ENCODE assay signal across 9 cellular contexts in genomic region chr3:50155491-50155878, GRCh38. TPM values are rescaled to one million over a fixed set of nuclear protein-coding genes. Genes with fewer than 3 reads are reported as not detected.
DNase-seq lines count a peak whose midpoint lies in the region; ATAC-seq and TF ChIP-seq lines count a peak whose summit lies in the region.
"Had no signal": no experiment of that assay in that cellular context is flagged by ENCODE, and none has a peak within 500 bp of the region (broad histone marks: within the 10 kb centered on the region; RNA-seq: fewer than 3 reads in every experiment).

No MANE protein-coding gene starts in this region.

- no peak for DNase-seq in activated CD4-positive, alpha-beta T cell treated with anti-CD3 and anti-CD28 coated beads, Interleukin-2, amount 10 ng/mL, durations not matched to agents 24 days and 14 days
- no peak for DNase-seq in activated CD4-positive, alpha-beta T cell treated with anti-CD3 and anti-CD28 coated beads, Interleukin-2, amount 50 U/mL, for 48 hours
- DNase-seq in astrocyte of the spinal cord (ENCODE audit: low read depth, low spot score) = no peak
- no peak for DNase-seq in lower leg skin (ENCODE audit: low spot score in 2 of 2)
- no peak for DNase-seq in NK-92 (lab: John Stamatoyannopoulos, UW; ENCODE audit: unreplicated experiment)

- TF ChIP-seq POLR2A in lower leg skin (IDR thresholded peaks at IDR 0.05) = no peak

- TF ChIP-seq CTCF in astrocyte of the spinal cord (IDR thresholded peaks at IDR 0.05; ENCODE audit: low read depth, low read length) = no peak
- TF ChIP-seq CTCF in lower leg skin (IDR thresholded peaks at IDR 0.05) = no peak

- no peak overlapping the region for H3K27ac ChIP-seq in thymus (ENCODE audit: low read depth)

- H3K4me3 Mint-ChIP-seq in activated CD4-positive, alpha-beta T cell treated with anti-CD3 and anti-CD28 coated beads, Interleukin-2, amount 10 ng/mL, durations not matched to agents 24 days and 14 days = peak overlapping the region; percentile 67

- H3K4me1 ChIP-seq in thymus (ENCODE audit: control insufficient read depth, insufficient read depth, low read length) = peaks cover 11% of the 10 kb centered on the region

- H3K27me3 ChIP-seq in thymus (ENCODE audit: control insufficient read depth, insufficient read depth) = peaks cover 25% of the 10 kb centered on the region

- no peaks in the 10 kb centered on the region for H3K36me3 Mint-ChIP-seq in activated CD4-positive, alpha-beta T cell treated with anti-CD3 and anti-CD28 coated beads, Interleukin-2, amount 10 ng/mL, durations not matched to agents 24 days and 14 days (ENCODE audit: low read depth)

- 2 to 3% methylated on average over 31 to 35 of the region's 37 CpGs for WGBS in lower leg skin, 2 donors
- WGBS in thymus = 3% methylated on average over 37 of the region's 37 CpGs

- intact Hi-C loops in activated CD4-positive, alpha-beta T cell treated with anti-CD3 and anti-CD28 coated beads, Interleukin-2, amount 10 ng/mL, durations not matched to agents 24 days and 14 days (cut with micrococcal nuclease) = no loop called here
- intact Hi-C loops in lower leg skin (cut with DNase I; ENCODE audit: low total_unique reads) = no loop called here

- no peaks in the 10 kb centered on the region for H3K9me3 ChIP-seq in thymus (ENCODE audit: control insufficient read depth)

- peaks cover 49% of the 10 kb centered on the region for H3K27me3 Mint-ChIP-seq in activated CD4-positive, alpha-beta T cell treated with anti-CD3 and anti-CD28 coated beads, Interleukin-2, amount 10 ng/mL, durations not matched to agents 24 days and 14 days

- no peak overlapping the region for H3K27ac Mint-ChIP-seq in activated CD4-positive, alpha-beta T cell treated with anti-CD3 and anti-CD28 coated beads, Interleukin-2, amount 10 ng/mL, durations not matched to agents 24 days and 14 days

- in situ Hi-C loops in astrocyte of the spinal cord (cut with HindIII; ENCODE audit: low sequenced_read_pairs) = no loop called here

- H3K36me3 ChIP-seq in thymus (ENCODE audit: control insufficient read depth, insufficient read depth) = no peaks in the 10 kb centered on the region

- H3K4me3 ChIP-seq in astrocyte of the spinal cord (ENCODE audit: low read depth, low read length) = peak overlapping the region; percentile 45
- H3K4me3 ChIP-seq in lower leg skin (ENCODE audit: low read depth, poor library complexity, severe bottlenecking) = peak overlapping the region; percentile 36
- peak overlapping the region; percentile 64 for H3K4me3 ChIP-seq in thymus (ENCODE audit: low read length)

- peaks cover 10% of the 10 kb centered on the region for H3K4me1 Mint-ChIP-seq in activated CD4-positive, alpha-beta T cell treated with anti-CD3 and anti-CD28 coated beads, Interleukin-2, amount 10 ng/mL, durations not matched to agents 24 days and 14 days

- no peaks in the 10 kb centered on the region for H3K9me3 Mint-ChIP-seq in activated CD4-positive, alpha-beta T cell treated with anti-CD3 and anti-CD28 coated beads, Interleukin-2, amount 10 ng/mL, durations not matched to agents 24 days and 14 days

- ATAC-seq in HG03095 (IDR thresholded peaks at IDR 0.05; ENCODE audit: unreplicated experiment) = no peak
- ATAC-seq in HG02642 (IDR thresholded peaks at IDR 0.05; ENCODE audit: poor library complexity, unreplicated experiment) = no peak

RNA-seq across cellular contexts. Expression of gene SEMA3F, which starts 0.4 kb away (rescaled TPM):
- 0.14 and 0.31 TPM in 2 replicates for total RNA-seq in activated CD4-positive, alpha-beta T cell treated with anti-CD3 and anti-CD28 coated beads, Interleukin-2, amount 10 ng/mL, durations not matched to agents 24 days and 14 days
- total RNA-seq in lower leg skin = 100 to 1,000 TPM; 106 to 151 (median 120) TPM
- 19.7 TPM for polyA plus RNA-seq in thymus

RNA-seq across cellular contexts. Expression of gene GNAT1, which starts 35.9 kb away (rescaled TPM):
- not detected in 2 replicates for total RNA-seq in activated CD4-positive, alpha-beta T cell treated with anti-CD3 and anti-CD28 coated beads, Interleukin-2, amount 10 ng/mL, durations not matched to agents 24 days and 14 days
- total RNA-seq in lower leg skin = not detected
- 0.05 TPM for polyA plus RNA-seq in thymus
- total RNA-seq: activated CD8-positive, alpha-beta memory T cell treated with anti-CD3 and anti-CD28 coated beads for 36 hours had no signal

RNA-seq across cellular contexts. Expression of gene SLC38A3, which starts 49.6 kb away (rescaled TPM):
- not detected in 2 replicates for total RNA-seq in activated CD4-positive, alpha-beta T cell treated with anti-CD3 and anti-CD28 coated beads, Interleukin-2, amount 10 ng/mL, durations not matched to agents 24 days and 14 days
- under 1 TPM in 1 of 4 donors, not detected in 3; 0.62 TPM for total RNA-seq in lower leg skin
- 0.18 TPM for polyA plus RNA-seq in thymus

Comparison
In these comparisons a context has a peak if more than half of its experiments do, and no peak if none do; other contexts are left out.
1. RNA of gene SEMA3F, which starts 0.4 kb away (total RNA-seq): 106 to 151 TPM in lower leg skin; 0.14 to 0.31 TPM in activated CD4-positive, alpha-beta T cell treated with anti-CD3 and anti-CD28 coated beads, Interleukin-2, amount 10 ng/mL, durations not matched to agents 24 days and 14 days; every median in the first group is over 10 times any median in the second.
2. Peak in every context shown above with its lines, with median percentiles within 50 percentile points of each other: H3K4me3 ChIP-seq.